Comparison of ENCODE assay signal across 1 cellular context in genomic region chr3:39809181-39809994, GRCh38.
TF ChIP-seq lines count a peak whose summit lies in the region.

TSS of gene MYRIP (plus strand) at chr3:39809609. CDS start at chr3:39900817, 91,208 bp downstream.

TF ChIP-seq in HEK293, 187 proteins besides CTCF, POLR2A, EP300 and RAD21 (continued from another document and continues in another):
- TF ChIP-seq, protein P1, sequence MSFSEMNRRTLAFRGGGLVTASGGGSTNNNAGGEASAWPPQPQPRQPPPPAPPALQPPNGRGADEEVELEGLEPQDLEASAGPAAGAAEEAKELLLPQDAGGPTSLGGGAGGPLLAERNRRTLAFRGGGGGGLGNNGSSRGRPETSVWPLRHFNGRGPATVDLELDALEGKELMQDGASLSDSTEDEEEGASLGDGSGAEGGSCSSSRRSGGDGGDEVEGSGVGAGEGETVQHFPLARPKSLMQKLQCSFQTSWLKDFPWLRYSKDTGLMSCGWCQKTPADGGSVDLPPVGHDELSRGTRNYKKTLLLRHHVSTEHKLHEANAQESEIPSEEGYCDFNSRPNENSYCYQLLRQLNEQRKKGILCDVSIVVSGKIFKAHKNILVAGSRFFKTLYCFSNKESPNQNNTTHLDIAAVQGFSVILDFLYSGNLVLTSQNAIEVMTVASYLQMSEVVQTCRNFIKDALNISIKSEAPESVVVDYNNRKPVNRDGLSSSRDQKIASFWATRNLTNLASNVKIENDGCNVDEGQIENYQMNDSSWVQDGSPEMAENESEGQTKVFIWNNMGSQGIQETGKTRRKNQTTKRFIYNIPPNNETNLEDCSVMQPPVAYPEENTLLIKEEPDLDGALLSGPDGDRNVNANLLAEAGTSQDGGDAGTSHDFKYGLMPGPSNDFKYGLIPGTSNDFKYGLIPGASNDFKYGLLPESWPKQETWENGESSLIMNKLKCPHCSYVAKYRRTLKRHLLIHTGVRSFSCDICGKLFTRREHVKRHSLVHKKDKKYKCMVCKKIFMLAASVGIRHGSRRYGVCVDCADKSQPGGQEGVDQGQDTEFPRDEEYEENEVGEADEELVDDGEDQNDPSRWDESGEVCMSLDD (tag by site-specific recombination; IDR thresholded peaks at IDR 0.05) = peak; percentile 63; the same call in 1 of the 2 replicates
- TF ChIP-seq ZNF394 (tag by site-specific recombination; IDR thresholded peaks at IDR 0.05; ENCODE audit: borderline replicate concordance) (no peak), GLI4 (tag by site-specific recombination; IDR thresholded peaks at IDR 0.05) (no peak), BCL11A (tag by site-specific recombination; IDR thresholded peaks at IDR 0.05; ENCODE audit: low read depth) (no peak), ZIC2 (tag by site-specific recombination; IDR thresholded peaks at IDR 0.05) (peak; percentile 80), ZNF175 (tag by site-specific recombination; IDR thresholded peaks at IDR 0.05) (no peak), YY2 (tag by site-specific recombination; IDR thresholded peaks at IDR 0.05) (no peak), ZNF221 (tag by site-specific recombination; IDR thresholded peaks at IDR 0.05; ENCODE audit: borderline replicate concordance) (no peak), ZNF157 (tag by site-specific recombination; IDR thresholded peaks at IDR 0.05) (no peak), ZBTB8A (tag by site-specific recombination; IDR thresholded peaks at IDR 0.05) (0 out of 2 replicates have a peak, but pooled peaks have one; percentile 16), ZNF37A (tag by site-specific recombination; IDR thresholded peaks at IDR 0.05) (no peak), FEZF1 (tag by site-specific recombination; IDR thresholded peaks at IDR 0.05) (no peak), ZNF223 (tag by site-specific recombination; IDR thresholded peaks at IDR 0.05) (no peak), PRDM1 (tag by site-specific recombination; IDR thresholded peaks at IDR 0.05) (no peak), ELK4 (IDR thresholded peaks at IDR 0.05; ENCODE audit: borderline replicate concordance, low read depth, low read length) (no peak), IKZF3 (tag by site-specific recombination; IDR thresholded peaks at IDR 0.05) (peak; percentile 46; the same call in 1 of the 2 replicates), ZNF174 (tag by site-specific recombination; IDR thresholded peaks at IDR 0.05) (no peak), ZNF561 (tag by site-specific recombination; IDR thresholded peaks at IDR 0.05; ENCODE audit: borderline replicate concordance) (no peak; the same call in 1 of the 2 replicates), ZNF133 (tag by site-specific recombination; IDR thresholded peaks at IDR 0.05) (no peak), ZNF623 (tag by site-specific recombination; IDR thresholded peaks at IDR 0.05) (no peak), EGR2 (tag by site-specific recombination; IDR thresholded peaks at IDR 0.05; ENCODE audit: low read depth) (0 out of 2 replicates have a peak, but pooled peaks have one; percentile 10), ZFP3 (tag by site-specific recombination; IDR thresholded peaks at IDR 0.05; ENCODE audit: low read depth) (no peak), ZNF544 (tag by site-specific recombination; IDR thresholded peaks at IDR 0.05) (no peak), ZNF391 (tag by site-specific recombination; IDR thresholded peaks at IDR 0.05; ENCODE audit: borderline replicate concordance, low read depth) (no peak), ZSCAN30 (tag by site-specific recombination; IDR thresholded peaks at IDR 0.05) (no peak), INSM2 (tag by site-specific recombination; IDR thresholded peaks at IDR 0.05) (no peak), ZNF146 (tag by site-specific recombination; IDR thresholded peaks at IDR 0.05) (no peak), ZNF670 (tag by site-specific recombination; IDR thresholded peaks at IDR 0.05; ENCODE audit: low read depth) (no peak), MYNN (tag by site-specific recombination; IDR thresholded peaks at IDR 0.05; ENCODE audit: borderline replicate concordance) (no peak), ZNF302 (tag by site-specific recombination; IDR thresholded peaks at IDR 0.05; ENCODE audit: low read depth) (no peak), OSR2 (tag by site-specific recombination; IDR thresholded peaks at IDR 0.05) (peak; percentile 55), ZNF404 (tag by site-specific recombination; IDR thresholded peaks at IDR 0.05) (no peak), ZNF10 (tag by site-specific recombination; IDR thresholded peaks at IDR 0.05) (no peak), ZNF354C (tag by site-specific recombination; IDR thresholded peaks at IDR 0.05; ENCODE audit: borderline replicate concordance, low read depth) (no peak), ZNF624 (tag by site-specific recombination; IDR thresholded peaks at IDR 0.05) (no peak), ZNF266 (tag by site-specific recombination; IDR thresholded peaks at IDR 0.05; ENCODE audit: low read depth) (no peak), ZBTB1 (tag by site-specific recombination; IDR thresholded peaks at IDR 0.05) (no peak), ZNF239 (tag by site-specific recombination; IDR thresholded peaks at IDR 0.05) (no peak), HOXD13 (CRISPR knock-in tag; IDR thresholded peaks at IDR 0.05; ENCODE audit: borderline replicate concordance) (no peak), SALL2 (tag by site-specific recombination; IDR thresholded peaks at IDR 0.05; ENCODE audit: borderline replicate concordance) (no peak), ZNF768 (tag by site-specific recombination; IDR thresholded peaks at IDR 0.05) (no peak)
- TF ChIP-seq, protein P2, sequence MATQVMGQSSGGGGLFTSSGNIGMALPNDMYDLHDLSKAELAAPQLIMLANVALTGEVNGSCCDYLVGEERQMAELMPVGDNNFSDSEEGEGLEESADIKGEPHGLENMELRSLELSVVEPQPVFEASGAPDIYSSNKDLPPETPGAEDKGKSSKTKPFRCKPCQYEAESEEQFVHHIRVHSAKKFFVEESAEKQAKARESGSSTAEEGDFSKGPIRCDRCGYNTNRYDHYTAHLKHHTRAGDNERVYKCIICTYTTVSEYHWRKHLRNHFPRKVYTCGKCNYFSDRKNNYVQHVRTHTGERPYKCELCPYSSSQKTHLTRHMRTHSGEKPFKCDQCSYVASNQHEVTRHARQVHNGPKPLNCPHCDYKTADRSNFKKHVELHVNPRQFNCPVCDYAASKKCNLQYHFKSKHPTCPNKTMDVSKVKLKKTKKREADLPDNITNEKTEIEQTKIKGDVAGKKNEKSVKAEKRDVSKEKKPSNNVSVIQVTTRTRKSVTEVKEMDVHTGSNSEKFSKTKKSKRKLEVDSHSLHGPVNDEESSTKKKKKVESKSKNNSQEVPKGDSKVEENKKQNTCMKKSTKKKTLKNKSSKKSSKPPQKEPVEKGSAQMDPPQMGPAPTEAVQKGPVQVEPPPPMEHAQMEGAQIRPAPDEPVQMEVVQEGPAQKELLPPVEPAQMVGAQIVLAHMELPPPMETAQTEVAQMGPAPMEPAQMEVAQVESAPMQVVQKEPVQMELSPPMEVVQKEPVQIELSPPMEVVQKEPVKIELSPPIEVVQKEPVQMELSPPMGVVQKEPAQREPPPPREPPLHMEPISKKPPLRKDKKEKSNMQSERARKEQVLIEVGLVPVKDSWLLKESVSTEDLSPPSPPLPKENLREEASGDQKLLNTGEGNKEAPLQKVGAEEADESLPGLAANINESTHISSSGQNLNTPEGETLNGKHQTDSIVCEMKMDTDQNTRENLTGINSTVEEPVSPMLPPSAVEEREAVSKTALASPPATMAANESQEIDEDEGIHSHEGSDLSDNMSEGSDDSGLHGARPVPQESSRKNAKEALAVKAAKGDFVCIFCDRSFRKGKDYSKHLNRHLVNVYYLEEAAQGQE (tag by site-specific recombination; IDR thresholded peaks at IDR 0.05) = no peak
- TF ChIP-seq, protein P3, sequence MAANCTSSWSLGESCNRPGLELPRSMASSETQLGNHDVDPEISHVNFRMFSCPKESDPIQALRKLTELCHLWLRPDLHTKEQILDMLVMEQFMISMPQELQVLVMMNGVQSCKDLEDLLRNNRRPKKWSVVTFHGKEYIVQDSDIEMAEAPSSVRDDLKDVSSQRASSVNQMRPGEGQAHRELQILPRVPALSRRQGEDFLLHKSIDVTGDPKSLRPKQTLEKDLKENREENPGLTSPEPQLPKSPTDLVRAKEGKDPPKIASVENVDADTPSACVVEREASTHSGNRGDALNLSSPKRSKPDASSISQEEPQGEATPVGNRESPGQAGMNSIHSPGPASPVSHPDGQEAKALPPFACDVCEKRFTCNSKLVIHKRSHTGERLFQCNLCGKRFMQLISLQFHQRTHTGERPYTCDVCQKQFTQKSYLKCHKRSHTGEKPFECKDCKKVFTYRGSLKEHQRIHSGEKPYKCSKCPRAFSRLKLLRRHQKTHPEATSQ (tag by site-specific recombination; IDR thresholded peaks at IDR 0.05) = no peak
- TF ChIP-seq, protein P4, sequence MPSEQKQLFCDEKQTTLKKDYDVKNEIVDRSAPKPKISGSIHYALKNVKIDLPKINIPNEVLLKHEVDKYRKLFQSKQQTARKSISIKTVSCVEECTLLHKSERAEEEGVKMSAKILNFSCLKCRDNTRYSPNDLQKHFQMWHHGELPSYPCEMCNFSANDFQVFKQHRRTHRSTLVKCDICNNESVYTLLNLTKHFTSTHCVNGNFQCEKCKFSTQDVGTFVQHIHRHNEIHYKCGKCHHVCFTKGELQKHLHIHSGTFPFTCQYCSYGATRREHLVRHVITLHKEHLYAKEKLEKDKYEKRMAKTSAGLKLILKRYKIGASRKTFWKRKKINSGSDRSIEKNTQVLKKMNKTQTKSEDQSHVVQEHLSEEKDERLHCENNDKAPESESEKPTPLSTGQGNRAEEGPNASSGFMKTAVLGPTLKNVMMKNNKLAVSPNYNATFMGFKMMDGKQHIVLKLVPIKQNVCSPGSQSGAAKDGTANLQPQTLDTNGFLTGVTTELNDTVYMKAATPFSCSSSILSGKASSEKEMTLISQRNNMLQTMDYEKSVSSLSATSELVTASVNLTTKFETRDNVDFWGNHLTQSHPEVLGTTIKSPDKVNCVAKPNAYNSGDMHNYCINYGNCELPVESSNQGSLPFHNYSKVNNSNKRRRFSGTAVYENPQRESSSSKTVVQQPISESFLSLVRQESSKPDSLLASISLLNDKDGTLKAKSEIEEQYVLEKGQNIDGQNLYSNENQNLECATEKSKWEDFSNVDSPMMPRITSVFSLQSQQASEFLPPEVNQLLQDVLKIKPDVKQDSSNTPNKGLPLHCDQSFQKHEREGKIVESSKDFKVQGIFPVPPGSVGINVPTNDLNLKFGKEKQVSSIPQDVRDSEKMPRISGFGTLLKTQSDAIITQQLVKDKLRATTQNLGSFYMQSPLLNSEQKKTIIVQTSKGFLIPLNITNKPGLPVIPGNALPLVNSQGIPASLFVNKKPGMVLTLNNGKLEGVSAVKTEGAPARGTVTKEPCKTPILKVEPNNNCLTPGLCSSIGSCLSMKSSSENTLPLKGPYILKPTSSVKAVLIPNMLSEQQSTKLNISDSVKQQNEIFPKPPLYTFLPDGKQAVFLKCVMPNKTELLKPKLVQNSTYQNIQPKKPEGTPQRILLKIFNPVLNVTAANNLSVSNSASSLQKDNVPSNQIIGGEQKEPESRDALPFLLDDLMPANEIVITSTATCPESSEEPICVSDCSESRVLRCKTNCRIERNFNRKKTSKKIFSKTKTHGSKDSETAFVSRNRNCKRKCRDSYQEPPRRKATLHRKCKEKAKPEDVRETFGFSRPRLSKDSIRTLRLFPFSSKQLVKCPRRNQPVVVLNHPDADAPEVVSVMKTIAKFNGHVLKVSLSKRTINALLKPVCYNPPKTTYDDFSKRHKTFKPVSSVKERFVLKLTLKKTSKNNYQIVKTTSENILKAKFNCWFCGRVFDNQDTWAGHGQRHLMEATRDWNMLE (tag by site-specific recombination; conservative IDR thresholded peaks at IDR 0.05; ENCODE audit: low read depth) = no peak
- TF ChIP-seq, protein P5, sequence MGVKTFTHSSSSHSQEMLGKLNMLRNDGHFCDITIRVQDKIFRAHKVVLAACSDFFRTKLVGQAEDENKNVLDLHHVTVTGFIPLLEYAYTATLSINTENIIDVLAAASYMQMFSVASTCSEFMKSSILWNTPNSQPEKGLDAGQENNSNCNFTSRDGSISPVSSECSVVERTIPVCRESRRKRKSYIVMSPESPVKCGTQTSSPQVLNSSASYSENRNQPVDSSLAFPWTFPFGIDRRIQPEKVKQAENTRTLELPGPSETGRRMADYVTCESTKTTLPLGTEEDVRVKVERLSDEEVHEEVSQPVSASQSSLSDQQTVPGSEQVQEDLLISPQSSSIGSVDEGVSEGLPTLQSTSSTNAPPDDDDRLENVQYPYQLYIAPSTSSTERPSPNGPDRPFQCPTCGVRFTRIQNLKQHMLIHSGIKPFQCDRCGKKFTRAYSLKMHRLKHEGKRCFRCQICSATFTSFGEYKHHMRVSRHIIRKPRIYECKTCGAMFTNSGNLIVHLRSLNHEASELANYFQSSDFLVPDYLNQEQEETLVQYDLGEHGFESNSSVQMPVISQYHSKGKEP (tag by site-specific recombination; IDR thresholded peaks at IDR 0.05) = peak; percentile 24; the same call in 1 of the 2 replicates
- TF ChIP-seq, protein P6, sequence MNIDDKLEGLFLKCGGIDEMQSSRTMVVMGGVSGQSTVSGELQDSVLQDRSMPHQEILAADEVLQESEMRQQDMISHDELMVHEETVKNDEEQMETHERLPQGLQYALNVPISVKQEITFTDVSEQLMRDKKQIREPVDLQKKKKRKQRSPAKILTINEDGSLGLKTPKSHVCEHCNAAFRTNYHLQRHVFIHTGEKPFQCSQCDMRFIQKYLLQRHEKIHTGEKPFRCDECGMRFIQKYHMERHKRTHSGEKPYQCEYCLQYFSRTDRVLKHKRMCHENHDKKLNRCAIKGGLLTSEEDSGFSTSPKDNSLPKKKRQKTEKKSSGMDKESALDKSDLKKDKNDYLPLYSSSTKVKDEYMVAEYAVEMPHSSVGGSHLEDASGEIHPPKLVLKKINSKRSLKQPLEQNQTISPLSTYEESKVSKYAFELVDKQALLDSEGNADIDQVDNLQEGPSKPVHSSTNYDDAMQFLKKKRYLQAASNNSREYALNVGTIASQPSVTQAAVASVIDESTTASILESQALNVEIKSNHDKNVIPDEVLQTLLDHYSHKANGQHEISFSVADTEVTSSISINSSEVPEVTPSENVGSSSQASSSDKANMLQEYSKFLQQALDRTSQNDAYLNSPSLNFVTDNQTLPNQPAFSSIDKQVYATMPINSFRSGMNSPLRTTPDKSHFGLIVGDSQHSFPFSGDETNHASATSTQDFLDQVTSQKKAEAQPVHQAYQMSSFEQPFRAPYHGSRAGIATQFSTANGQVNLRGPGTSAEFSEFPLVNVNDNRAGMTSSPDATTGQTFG (tag by site-specific recombination; IDR thresholded peaks at IDR 0.05; ENCODE audit: borderline replicate concordance) = no peak
